35 cellular contexts compared by ENCODE assay signal in the genomic region with DNA sequence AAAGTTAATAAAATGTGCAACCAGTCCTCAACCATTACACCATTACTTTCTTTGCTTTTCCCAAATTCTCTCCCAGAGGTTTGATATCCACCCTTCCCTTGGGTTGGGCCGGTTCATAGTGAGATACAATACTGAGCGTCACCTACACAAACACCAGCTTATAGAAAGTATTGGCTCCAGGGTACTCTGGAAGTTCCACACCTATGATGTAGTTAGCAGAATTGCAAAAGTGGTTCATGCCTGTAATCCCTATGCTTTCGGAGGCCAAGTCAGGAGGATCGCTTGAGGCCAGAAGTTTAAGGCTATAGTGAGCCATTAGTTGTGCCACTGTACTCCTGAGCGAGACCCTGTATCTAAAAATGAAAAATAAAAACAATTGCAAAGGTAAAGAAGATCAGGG.
"Had no signal": no experiment of that assay in that cellular context is flagged by ENCODE, and none has a peak within 500 bp of the region (broad histone marks: within the 10 kb centered on the region; RNA-seq: fewer than 3 reads in every experiment).

No MANE protein-coding gene starts in this region.

- H3K4me3 ChIP-seq: MG63 had no signal

- H3K27me3 ChIP-seq: MG63 had no signal

- DNase-seq: Karpas-422, Kasumi-1, MG63, MM.1S, MV-4-11, NCI-H1048, NCI-H1092, NCI-H1092 treated with DMSO at 0.1 percent for 48 hours, NCI-H1105, NCI-H1105 treated with DMSO at 0.1 percent for 48 hours, NCI-H1417, NCI-H1417 treated with DMSO at 0.1 percent for 48 hours, NCI-H1436, NCI-H1436 treated with DMSO at 0.1 percent for 48 hours, NCI-H146, NCI-H1694, NCI-H1694 treated with DMSO at 0.1 percent for 48 hours, NCI-H187, NCI-H187 treated with DMSO at 0.1 percent for 48 hours, NCI-H1930, NCI-H2029, NCI-H2029 treated with DMSO at 0.1 percent for 48 hours, NCI-H2081, NCI-H2081 treated with DMSO at 0.1 percent for 48 hours, NCI-H2107, NCI-H2171, NCI-H2171 treated with DMSO at 0.1 percent for 48 hours, NCI-H2227 treated with DMSO at 0.1 percent for 48 hours, NCI-H345, NCI-H446, NCI-H446 treated with DMSO at 0.1 percent for 48 hours, NCI-H510A, NCI-H510A treated with DMSO at 0.1 percent for 48 hours, NCI-H524, NCI-H524 treated with DMSO at 0.1 percent for 48 hours had no signal

- H3K36me3 ChIP-seq: MG63 had no signal

- H3K9me3 ChIP-seq: MG63 had no signal
